8 cellular contexts compared by ENCODE assay signal in genomic region chr7:103344453-103345149, GRCh38. TPM values are rescaled to one million over a fixed set of nuclear protein-coding genes. Genes with fewer than 3 reads are reported as not detected.
DNase-seq lines count a peak whose midpoint lies in the region; ATAC-seq and TF ChIP-seq lines count a peak whose summit lies in the region.

TSS of gene DNAJC2 (minus strand) at chr7:103344767. CDS start at chr7:103344622, 145 bp downstream.

- no peak for TF ChIP-seq CTCF in omental fat pad (IDR thresholded peaks at IDR 0.05)

- peaks cover 21% of the 10 kb centered on the region for H3K36me3 Mint-ChIP-seq in activated naive CD4-positive, alpha-beta T cell treated with anti-CD3 and anti-CD28 coated beads, Interleukin-2, amount 50 U/mL, for 24 hours

- DNase-seq in NCI-H1048 (lab: John Stamatoyannopoulos, UW) (peak; percentile 76), glomerular visceral epithelial cell (ENCODE audit: extremely low spot score) (peak; percentile 85), omental fat pad (ENCODE audit: low spot score) (peak; percentile 48)

- H3K4me1 Mint-ChIP-seq in activated naive CD4-positive, alpha-beta T cell treated with anti-CD3 and anti-CD28 coated beads, Interleukin-2, amount 50 U/mL, for 24 hours: peaks cover 57% of the 10 kb centered on the region

- peak within 1 kb of the TSS; percentile 82 for H3K4me3 ChIP-seq in GM08714 (ENCODE audit: low read length)

- no peaks in the 10 kb centered on the region for H3K27me3 Mint-ChIP-seq in activated naive CD4-positive, alpha-beta T cell treated with anti-CD3 and anti-CD28 coated beads, Interleukin-2, amount 50 U/mL, for 24 hours

- no peaks in the 10 kb centered on the region for H3K9me3 Mint-ChIP-seq in activated naive CD4-positive, alpha-beta T cell treated with anti-CD3 and anti-CD28 coated beads, Interleukin-2, amount 50 U/mL, for 24 hours

- ATAC-seq in HG02588 (IDR thresholded peaks at IDR 0.05; ENCODE audit: unreplicated experiment): peak; percentile 84
- ATAC-seq in SK-N-SH treated with all-trans-retinoic acid at 6 μM for 48 hours: peak; percentile 93
- peak; percentile 92 for ATAC-seq in omental fat pad (ENCODE audit: low FRiP score)

- peak within 1 kb of the TSS; percentile 99 for H3K27ac Mint-ChIP-seq in activated naive CD4-positive, alpha-beta T cell treated with anti-CD3 and anti-CD28 coated beads, Interleukin-2, amount 50 U/mL, for 24 hours

- peak within 1 kb of the TSS; percentile 33 for H3K27ac ChIP-seq in temporal lobe (ENCODE audit: low read depth, low read length)

- peak within 1 kb of the TSS; percentile 98 for H3K4me3 Mint-ChIP-seq in activated naive CD4-positive, alpha-beta T cell treated with anti-CD3 and anti-CD28 coated beads, Interleukin-2, amount 50 U/mL, for 24 hours

TF ChIP-seq in SK-N-SH treated with all-trans-retinoic acid at 6 μM for 48 hours, 23 proteins besides CTCF, POLR2A, EP300 and RAD21:
- TF ChIP-seq BACH2 (CRISPR knock-in tag; IDR thresholded peaks at IDR 0.05; ENCODE audit: borderline replicate concordance): no peak
- 0 out of 2 replicates have a peak, but pooled peaks have one; percentile 13 for TF ChIP-seq ZC3H10 (CRISPR knock-in tag; IDR thresholded peaks at IDR 0.05)
- no peak for TF ChIP-seq SNAI2 (CRISPR knock-in tag; IDR thresholded peaks at IDR 0.05)
- no peak for TF ChIP-seq ZNF70 (CRISPR knock-in tag; IDR thresholded peaks at IDR 0.05)
- TF ChIP-seq ZNF8 (CRISPR knock-in tag; IDR thresholded peaks at IDR 0.05): no peak
- TF ChIP-seq ISL1 (CRISPR knock-in tag; IDR thresholded peaks at IDR 0.05): no peak
- peak; percentile 35; the same call in 1 of the 2 replicates for TF ChIP-seq PATZ1 (CRISPR knock-in tag; IDR thresholded peaks at IDR 0.05; ENCODE audit: borderline replicate concordance)
- no peak for TF ChIP-seq GLIS3 (CRISPR knock-in tag; IDR thresholded peaks at IDR 0.05)
- TF ChIP-seq TCF4 (CRISPR knock-in tag; IDR thresholded peaks at IDR 0.05; ENCODE audit: borderline replicate concordance): no peak
- no peak for TF ChIP-seq ESRRG (CRISPR knock-in tag; IDR thresholded peaks at IDR 0.05)
- no peak for TF ChIP-seq RARB (CRISPR knock-in tag; IDR thresholded peaks at IDR 0.05)
- no peak for TF ChIP-seq ZFP30 (CRISPR knock-in tag; IDR thresholded peaks at IDR 0.05)
- peak; percentile 58; the same call in 1 of the 2 replicates for TF ChIP-seq TSHZ2 (CRISPR knock-in tag; IDR thresholded peaks at IDR 0.05)
- 0 out of 2 replicates have a peak, but pooled peaks have one; percentile 22 for TF ChIP-seq ZFP3 (CRISPR knock-in tag; IDR thresholded peaks at IDR 0.05)
- no peak for TF ChIP-seq POU6F1 (CRISPR knock-in tag; IDR thresholded peaks at IDR 0.05; ENCODE audit: borderline replicate concordance, low read depth)
- no peak for TF ChIP-seq ZNF565 (CRISPR knock-in tag; conservative IDR thresholded peaks at IDR 0.05; ENCODE audit: low read depth)
- no peak for TF ChIP-seq ARNTL (CRISPR knock-in tag; IDR thresholded peaks at IDR 0.05; ENCODE audit: borderline replicate concordance, low read depth)
- TF ChIP-seq CSDC2 (CRISPR knock-in tag; IDR thresholded peaks at IDR 0.05): no peak
- no peak for TF ChIP-seq CREB5 (CRISPR knock-in tag; IDR thresholded peaks at IDR 0.05; ENCODE audit: low read depth)
- no peak for TF ChIP-seq OSR1 (CRISPR knock-in tag; IDR thresholded peaks at IDR 0.05)
TF ChIP-seq in SK-N-SH treated with all-trans-retinoic acid at 6 μM for 48 hours: peak in this region for 4.

RNA-seq across cellular contexts. Expression of gene DNAJC2, which starts in this region (rescaled TPM):
- total RNA-seq in omental fat pad (10 to 100 TPM; 15.6 to 54.3 (median 21.2) TPM), temporal lobe (11.6 TPM)

Comparison
In these comparisons a context has a peak if more than half of its experiments do, and no peak if none do; other contexts are left out.
1. Peak in every context shown above with its lines: DNase-seq, ATAC-seq, H3K4me3 ChIP-seq and H3K27ac ChIP-seq.